33 cellular contexts compared by ENCODE assay signal in genomic region chr1:100575406-100575805, GRCh38. TPM values are rescaled to one million over a fixed set of nuclear protein-coding genes. Genes with fewer than 3 reads are reported as not detected.
A peak's percentile ranks its signal among the peaks of the same experiment; 100 is the strongest.
DNase-seq lines count a peak whose midpoint lies in the region; ATAC-seq, FAIRE-seq and TF ChIP-seq lines count a peak whose summit lies in the region.
"Had no signal": no experiment of that assay in that cellular context is flagged by ENCODE, and none has a peak within 500 bp of the region (broad histone marks: within the 10 kb centered on the region; RNA-seq: fewer than 3 reads in every experiment).

No MANE protein-coding gene starts in this region.

- intact Hi-C loops in GM12878 (cut with micrococcal nuclease; ENCODE audit: unreplicated experiment) (no loop called here), colonic mucosa (cut with DNase I) (no loop called here)

- no peak for TF ChIP-seq EP300 in GM12878 (IDR thresholded peaks at IDR 0.05; ENCODE audit: borderline replicate concordance in 1 of 2, control insufficient read depth in 1 of 2, low read depth in 2 of 2, low read length in 2 of 2)

- H3K9me3 Mint-ChIP-seq in GM23338, result peaks cover 3% of the 10 kb centered on the region; the same call in 2 of the 3 replicates

- H4K20me1 ChIP-seq in GM23338 (replicated peaks; ENCODE audit: insufficient read depth) (no peaks in the 10 kb centered on the region), GM12878 (ENCODE audit: control insufficient read depth, insufficient read depth) (no peaks in the 10 kb centered on the region)
- H4K20me1 ChIP-seq: BLaER1 treated with 17β-estradiol and CSF1 and Interleukin-3, amounts not matched to agents 10 nM and 100 nM had no signal

- no peak overlapping the region for H3K9ac ChIP-seq in GM12878 (ENCODE audit: control insufficient read depth, insufficient read depth, low read length)
- no peak overlapping the region for H3K9ac ChIP-seq in colonic mucosa (ENCODE audit: low read depth in 2 of 2, low read length in 2 of 2)
- H3K9ac ChIP-seq: BLaER1 treated with 17β-estradiol and CSF1 and Interleukin-3, amounts not matched to agents 10 nM and 100 nM had no signal

- no peak for TF ChIP-seq RAD21 in GM12878 (IDR thresholded peaks at IDR 0.05; ENCODE audit: insufficient read depth, low read depth, low read length)

- H3K4me3 ChIP-seq in GM23338, result no peak overlapping the region
- no peak overlapping the region for H3K4me3 ChIP-seq in GM12878
- H3K4me3 ChIP-seq in retinal pigment epithelial cell (ENCODE audit: low read length), result no peak overlapping the region
- H3K4me3 ChIP-seq in colonic mucosa, result no peak overlapping the region
- H3K4me3 ChIP-seq: BLaER1 treated with 17β-estradiol and CSF1 and Interleukin-3, amounts not matched to agents 10 nM and 100 nM; body of pancreas; lower lobe of right lung; mucosa of descending colon; transverse colon had no signal

- no peak overlapping the region for H3K4me3 Mint-ChIP-seq in GM23338
- H3K4me3 Mint-ChIP-seq: IgD-negative memory B cell, nephron had no signal

- 4% methylated on average over 1 of the region's 1 CpG for WGBS in GM12878 (ENCODE audit: insufficient coverage, insufficient replicate concordance, low lambda C conversion rate, missing lambda C conversion rate)

- H3K4me2 ChIP-seq in GM23338, result no peak overlapping the region
- no peak overlapping the region for H3K4me2 ChIP-seq in GM12878 (ENCODE audit: control insufficient read depth, insufficient read depth)
- H3K4me2 ChIP-seq: BLaER1 treated with 17β-estradiol and CSF1 and Interleukin-3, amounts not matched to agents 10 nM and 100 nM had no signal

- H2AFZ ChIP-seq in GM23338 (peak overlapping the region; percentile 39; the same call in 1 of the 2 replicates), GM12878 (ENCODE audit: control insufficient read depth, low read depth, low read length) (no peak overlapping the region)

- H3K36me3 Mint-ChIP-seq in GM23338 (ENCODE audit: low read depth), result no peaks in the 10 kb centered on the region
- H3K36me3 Mint-ChIP-seq: IgD-negative memory B cell had no signal

- CTCF ChIA-PET in GM12878 (lab: Yijun Ruan, JAX), result interaction anchor here (0.6 to 0.8 kb wide), 3 partner anchors 9 to 376 kb away, joined by 3 read pairs; no protein-coding TSS in a partner anchor

- no peaks in the 10 kb centered on the region for H3F3A ChIP-seq in GM23338 (replicated peaks; ENCODE audit: low read depth)

- H3K9me2 ChIP-seq in GM23338 (ENCODE audit: insufficient read depth), result no peaks in the 10 kb centered on the region

- ATAC-seq in GM23338, result no peak
- no peak for ATAC-seq in GM12878
- ATAC-seq in HG03460 (IDR thresholded peaks at IDR 0.05; ENCODE audit: unreplicated experiment), result no peak
- ATAC-seq: body of pancreas, lower lobe of right lung, mucosa of descending colon had no signal

- POLR2A ChIA-PET in GM12878 (lab: Charles Lee), result interaction anchor here (0.7 kb wide), 1 partner anchor 210 kb away, joined by 4 read pairs; no protein-coding TSS in a partner anchor

- H3K36me3 ChIP-seq in GM23338 (ENCODE audit: insufficient read depth) (no peaks in the 10 kb centered on the region), GM12878 (ENCODE audit: control insufficient read depth in 2 of 2, insufficient read depth in 2 of 2, low read length in 1 of 2) (no peaks in the 10 kb centered on the region), colonic mucosa (no peaks in the 10 kb centered on the region)
- H3K36me3 ChIP-seq: BLaER1 treated with 17β-estradiol and CSF1 and Interleukin-3, amounts not matched to agents 10 nM and 100 nM; lower lobe of right lung; transverse colon had no signal

- H3K79me2 ChIP-seq in GM23338 (replicated peaks; ENCODE audit: insufficient read depth) (no peaks in the 10 kb centered on the region), GM12878 (ENCODE audit: control insufficient read depth, insufficient read depth, low read length) (no peaks in the 10 kb centered on the region)

- FAIRE-seq in GM12878 (lab: Jason Lieb, UNC), result no peak
- FAIRE-seq: GM12891 had no signal

- no peaks in the 10 kb centered on the region for H3K27me3 Mint-ChIP-seq in GM23338 (ENCODE audit: insufficient read depth, low read depth, poor library complexity)

- H3K27ac ChIP-seq in GM23338 (ENCODE audit: low read depth) (no peak overlapping the region), GM12878 (ENCODE audit: control insufficient read depth, insufficient read depth) (no peak overlapping the region), colonic mucosa (no peak overlapping the region)
- H3K27ac ChIP-seq: BLaER1 treated with 17β-estradiol and CSF1 and Interleukin-3, amounts not matched to agents 10 nM and 100 nM; body of pancreas; lower lobe of right lung; transverse colon had no signal

- H3K27me3 ChIP-seq in GM23338 (ENCODE audit: insufficient read depth) (no peaks in the 10 kb centered on the region), GM12878 (replicated peaks in 1 of 2; ENCODE audit: control insufficient read depth in 2 of 2, insufficient read depth in 2 of 2, low read length in 1 of 2) (no peaks in the 10 kb centered on the region), colonic mucosa (no peaks in the 10 kb centered on the region)
- H3K27me3 ChIP-seq: BLaER1 treated with 17β-estradiol and CSF1 and Interleukin-3, amounts not matched to agents 10 nM and 100 nM; body of pancreas; transverse colon had no signal

- DNase-seq in GM23338 (ENCODE audit: low spot score) (peak; percentile 18), MV-4-11 (lab: John Stamatoyannopoulos, UW) (peak; percentile 47), GM12878 (ENCODE audit: low read depth, low spot score) (no peak), retinal pigment epithelial cell (ENCODE audit: low read depth) (no peak), superior temporal gyrus (ENCODE audit: extremely low spot score) (no peak), colonic mucosa (no peak)
- DNase-seq: activated CD4-positive, alpha-beta T cell treated with anti-CD3 and anti-CD28 coated beads, Interleukin-2, amount 50 U/mL, for 1 hour; activated naive CD4-positive, alpha-beta T cell; activated T-cell treated with anti-CD3 and anti-CD28 coated beads, Interleukin-2, amount 50 U/mL, for 48 hours; body of pancreas; DMS79 treated with DMSO at 0.1 percent for 48 hours; head of caudate nucleus; lower lobe of right lung; MM.1S; mucosa of descending colon; NCI-H187; NCI-H2171; NCI-H510A treated with DMSO at 0.1 percent for 48 hours; retina; stimulated activated CD4-positive, alpha-beta T cell treated with anti-CD3 and anti-CD28 coated beads, Interleukin-2, amount 100 ng/mL, for 24 hours; T1000; transverse colon had no signal

- RAD21 ChIA-PET in GM12878 (lab: Charles Lee; ENCODE audit: unreplicated experiment), result interaction anchor here (0.7 kb wide), 2 partner anchors 310 to 711 kb away, joined by 3 read pairs; no protein-coding TSS in a partner anchor

- 0 out of 2 replicates have a peak overlapping the region, but pooled peaks have one; percentile 9 for H3K27ac Mint-ChIP-seq in GM23338
- H3K27ac Mint-ChIP-seq: IgD-negative memory B cell, nephron had no signal

- BruUV-seq in GM12878 (replicated peaks; lab: Mats Ljungman, UMichigan), result no TSS peak

- TF ChIP-seq POLR2A in GM12878 (IDR thresholded peaks at IDR 0.05; ENCODE audit: low read depth, low read length), result no peak

- SMC1A ChIA-PET in GM12878 (lab: Charles Lee; ENCODE audit: uncharacterized antibody, unreplicated experiment), result interaction anchor here (0.7 to 1.0 kb wide), 2 partner anchors 112 to 120 kb away, joined by 3 to 4 read pairs; no protein-coding TSS in a partner anchor

- H3K4me1 ChIP-seq in GM23338 (ENCODE audit: insufficient read depth), result no peaks in the 10 kb centered on the region
- no peaks in the 10 kb centered on the region for H3K4me1 ChIP-seq in GM12878 (ENCODE audit: control insufficient read depth, insufficient read depth, low read length)
- H3K4me1 ChIP-seq in colonic mucosa, result no peaks in the 10 kb centered on the region
- H3K4me1 ChIP-seq: BLaER1 treated with 17β-estradiol and CSF1 and Interleukin-3, amounts not matched to agents 10 nM and 100 nM; body of pancreas; lower lobe of right lung; transverse colon had no signal

- H3K4me1 Mint-ChIP-seq in GM23338, result no peaks in the 10 kb centered on the region

- H3K9me3 ChIP-seq in GM12878 (replicated peaks; ENCODE audit: control insufficient read depth, insufficient read depth, low read length) (no peaks in the 10 kb centered on the region), colonic mucosa (no peaks in the 10 kb centered on the region)
- H3K9me3 ChIP-seq: body of pancreas, lower lobe of right lung, mucosa of descending colon, transverse colon had no signal

- TF ChIP-seq CTCF in GM23338 (conservative IDR thresholded peaks at IDR 0.05; ENCODE audit: low read depth in 2 of 2) (peak in 1 of 2 experiments; percentile 43; a peak in 3 of 4 replicates), GM12878 (IDR thresholded peaks at IDR 0.05 in 2 of 3, conservative IDR thresholded peaks at IDR 0.05 in 1 of 3; ENCODE audit: control insufficient read depth in 2 of 3, extremely low read depth in 1 of 3, insufficient read depth in 1 of 3, low read depth in 3 of 3, low read length in 3 of 3) (peak in 2 of 3 experiments; percentile 5 to 15; a peak in 1 of 6 replicates), retinal pigment epithelial cell (conservative IDR thresholded peaks at IDR 0.05; ENCODE audit: low read depth, low read length) (peak; percentile 7), colonic mucosa (IDR thresholded peaks at IDR 0.05) (no peak)

- in situ Hi-C loops in GM12878 (cut with MboI), result no loop called here

TF ChIP-seq in GM23338, 12 proteins besides CTCF, POLR2A, EP300 and RAD21 (continues in another document):
- TF ChIP-seq NANOG (IDR thresholded peaks at IDR 0.05; ENCODE audit: borderline replicate concordance), result no peak

RNA-seq across cellular contexts. Expression of gene GPR88, which starts 37.5 kb away (rescaled TPM):
- total RNA-seq in GM23338 (2014; rRNA removed; shearing (Covaris generic)), result 0.28 TPM in 1 of 2 replicates, not detected in the other
- polyA plus RNA-seq in GM23338 (2016; fragmentation: Nextera tagmentation; extraction: Ambion mirVana), result not detected in 2 replicates
- not detected in 2 replicates for total RNA-seq in GM12878 (2013; cell fraction: nucleolus; rRNA removed)
- 0.06 TPM in 1 of 2 replicates, not detected in the other for total RNA-seq in GM12878 (2014; rRNA removed)
- not detected in 2 replicates for total RNA-seq in GM12878 (2014; rRNA removed; fragmentation: Illumina TruSeq; extraction: Trizol)
- not detected in 2 replicates for total RNA-seq in GM12878 (2021)
- polyA plus RNA-seq in GM12878 (2011; ENCODE audit: low read depth), result not detected
- polyA plus RNA-seq in GM12878 (2011; rRNA removed), result not detected in 2 replicates
- polyA plus RNA-seq in GM12878 (2011; cell fraction: cytosol; rRNA removed), result 0.02 TPM in 1 of 2 replicates, not detected in the other
- 0.09 and 0.10 TPM in 2 replicates for polyA plus RNA-seq in GM12878 (2011; cell fraction: nucleus; rRNA removed)
- polyA plus RNA-seq in GM12878 (2012), result not detected in 2 replicates
- 0.01 TPM in 1 of 2 replicates, not detected in the other for polyA plus RNA-seq in GM12878 (2014; fragmentation: Illumina TruSeq; extraction: Trizol)
- polyA plus RNA-seq in GM12878 (2014; fragmentation: Nextera tagmentation; extraction: Ambion mirVana), result not detected
- not detected in 2 replicates for polyA plus RNA-seq in GM12878 (2014; rRNA removed)
- polyA plus RNA-seq in GM12878 (2016; fragmentation: Nextera tagmentation; extraction: Ambion mirVana), result not detected
- not detected in 2 replicates for polyA minus RNA-seq in GM12878 (2011; rRNA and poly(A)+ RNA removed)
- not detected in 2 replicates for polyA minus RNA-seq in GM12878 (2011; cell fraction: cytosol; rRNA and poly(A)+ RNA removed)
- polyA minus RNA-seq in GM12878 (2011; cell fraction: nucleus; rRNA and poly(A)+ RNA removed), result not detected in 2 replicates
- under 1 TPM in 1 of 2 donors, not detected in 1; 0.19 TPM for total RNA-seq in colonic mucosa
- total RNA-seq: chondrocyte, epithelial cell of proximal tubule, fibroblast of villous mesenchyme, H7, osteocyte had no signal
- polyA plus RNA-seq: AG04450, IgD-negative memory B cell had no signal

Comparison
In these comparisons a context has a peak if more than half of its experiments do, and no peak if none do; other contexts are left out.
1. DNase-seq: peak in GM23338 (single experiment) and MV-4-11 (single experiment); none in GM12878 (single experiment), retinal pigment epithelial cell (single experiment), superior temporal gyrus (single experiment) and colonic mucosa (single experiment).